8 cellular contexts compared by ENCODE assay signal in genomic region chrX:53080628-53081580, GRCh38. TPM values are rescaled to one million over a fixed set of nuclear protein-coding genes. Genes with fewer than 3 reads are reported as not detected.
A peak's percentile ranks its signal among the peaks of the same experiment; 100 is the strongest.
DNase-seq lines count a peak whose midpoint lies in the region; ATAC-seq and TF ChIP-seq lines count a peak whose summit lies in the region.

No MANE protein-coding gene starts in this region.

- H2BK120ac ChIP-seq in neuronal stem cell (ENCODE audit: low read depth, low read length), result no peak overlapping the region

- H3K4me3 ChIP-seq in CD4-positive, CD25-positive, alpha-beta regulatory T cell (ENCODE audit: low read depth, low read length), result peak overlapping the region; percentile 57
- no peak overlapping the region for H3K4me3 ChIP-seq in Panc1 (ENCODE audit: low read depth in 2 of 2, low read length in 2 of 2)
- H3K4me3 ChIP-seq in neuronal stem cell (ENCODE audit: low read length in 2 of 2), result no peak overlapping the region

- H2AK5ac ChIP-seq in neuronal stem cell (ENCODE audit: low read depth, low read length), result no peak overlapping the region

- CTCF ChIA-PET in Panc1 (lab: Charles Lee), result interaction anchor here (0.6 kb wide), 1 partner anchor 86 kb away, joined by 10 read pairs; no protein-coding TSS in a partner anchor
- CTCF ChIA-PET in GM10248 (lab: Yijun Ruan, JAX), result interaction anchor here (2.1 kb wide), 1 partner anchor 9 kb away, joined by 7 read pairs; no protein-coding TSS in a partner anchor

- H2BK15ac ChIP-seq in neuronal stem cell (ENCODE audit: low read length), result no peak overlapping the region

- peak overlapping the region; percentile 83 to 94 (median 87) for H3K4me3 Mint-ChIP-seq in CD4-positive, CD25-positive, alpha-beta regulatory T cell

- H3K4me1 Mint-ChIP-seq in CD4-positive, CD25-positive, alpha-beta regulatory T cell, result peaks cover 0 to 46% (median 26%) of the 10 kb centered on the region in 4 donors

- H3K9me3 ChIP-seq in CD4-positive, CD25-positive, alpha-beta regulatory T cell (ENCODE audit: control insufficient read depth in 2 of 2, low read length in 2 of 2), result no peaks in the 10 kb centered on the region
- no peaks in the 10 kb centered on the region for H3K9me3 ChIP-seq in Panc1 (ENCODE audit: control insufficient read depth, insufficient read depth, low read depth, low read length)
- H3K9me3 ChIP-seq in neuronal stem cell (replicated peaks in 1 of 2; ENCODE audit: control insufficient read depth in 2 of 2, insufficient read depth in 1 of 2, low read depth in 1 of 2, low read length in 2 of 2), result no peaks in the 10 kb centered on the region

- no peak overlapping the region for H4K8ac ChIP-seq in neuronal stem cell (ENCODE audit: low read depth, low read length)

- peaks cover 7% of the 10 kb centered on the region for H3K27me3 Mint-ChIP-seq in CD4-positive, CD25-positive, alpha-beta regulatory T cell

- H3K23ac ChIP-seq in neuronal stem cell (ENCODE audit: low read depth, low read length, poor library complexity), result no peak overlapping the region

- no peak overlapping the region for H4K91ac ChIP-seq in neuronal stem cell (ENCODE audit: low read depth, low read length, poor library complexity)

- H3K14ac ChIP-seq in neuronal stem cell (ENCODE audit: low read length), result no peak overlapping the region

- H2BK12ac ChIP-seq in neuronal stem cell (ENCODE audit: low read length), result no peak overlapping the region

- WGBS in neuronal stem cell (ENCODE audit: extremely low coverage in 2 of 2, insufficient read length in 2 of 2, insufficient replicate concordance in 1 of 2), 2 donors, result no CpG with 5 or more reads among the region's 17 CpGs

- DNase-seq in CD4-positive, CD25-positive, alpha-beta regulatory T cell, result peak in 2 of 3 donors; percentile 28 to 42
- DNase-seq in Panc1 (ENCODE audit: low read depth, low spot score), result no peak
- peak; percentile 26 for DNase-seq in dermis blood vessel endothelial cell
- no peak for DNase-seq in neuronal stem cell (ENCODE audit: low spot score)
- no peak for DNase-seq in NCI-H526 treated with DMSO at 0.1 percent for 48 hours (lab: John Stamatoyannopoulos, UW)
- DNase-seq in GM10248 (ENCODE audit: extremely low spot score), result no peak
- no peak for DNase-seq in KBM-7

- H3K36me3 ChIP-seq in CD4-positive, CD25-positive, alpha-beta regulatory T cell (ENCODE audit: control insufficient read depth, insufficient read depth, low read length), result peaks cover 18% of the 10 kb centered on the region
- H3K36me3 ChIP-seq in Panc1 (ENCODE audit: control insufficient read depth, insufficient read depth, low read length), result no peaks in the 10 kb centered on the region
- peaks cover 17 to 27% of the 10 kb centered on the region in 2 donors for H3K36me3 ChIP-seq in neuronal stem cell (replicated peaks in 1 of 2; ENCODE audit: control insufficient read depth in 2 of 2, insufficient read depth in 2 of 2, low read length in 2 of 2)

- no peak overlapping the region for H2BK5ac ChIP-seq in neuronal stem cell (ENCODE audit: low read length)

- no peak for ATAC-seq in CD4-positive, CD25-positive, alpha-beta regulatory T cell (ENCODE audit: low read depth in 2 of 2)
- ATAC-seq in Panc1, result no peak
- ATAC-seq in HG02678 (IDR thresholded peaks at IDR 0.05; ENCODE audit: unreplicated experiment), result no peak

- no peaks in the 10 kb centered on the region for H3K27me3 ChIP-seq in CD4-positive, CD25-positive, alpha-beta regulatory T cell (ENCODE audit: control insufficient read depth, insufficient read depth, low read length)
- H3K27me3 ChIP-seq in Panc1 (ENCODE audit: control insufficient read depth, insufficient read depth, low read length), result no peaks in the 10 kb centered on the region
- H3K27me3 ChIP-seq in neuronal stem cell (ENCODE audit: control insufficient read depth in 3 of 3, insufficient read depth in 3 of 3, low read depth in 1 of 3, low read length in 3 of 3), result no peaks in the 10 kb centered on the region

- H3K36me3 Mint-ChIP-seq in CD4-positive, CD25-positive, alpha-beta regulatory T cell, result peaks cover 18% of the 10 kb centered on the region

- BruUV-seq in Panc1 (replicated peaks; lab: Mats Ljungman, UMichigan), result no TSS peak

- no peak overlapping the region for H3K18ac ChIP-seq in neuronal stem cell (ENCODE audit: low read length)

- peaks cover 0 to 2% (median 0%) of the 10 kb centered on the region in 7 donors for H3K9me3 Mint-ChIP-seq in CD4-positive, CD25-positive, alpha-beta regulatory T cell

- no peak overlapping the region for H3K9ac ChIP-seq in neuronal stem cell (ENCODE audit: low read depth, low read length, poor library complexity)

- intact Hi-C loops in Panc1 (cut with micrococcal nuclease; ENCODE audit: unreplicated experiment), result no loop called here

- no peak overlapping the region for H3K4ac ChIP-seq in neuronal stem cell (ENCODE audit: low read length)

- peak overlapping the region; percentile 88 for H3K27ac ChIP-seq in CD4-positive, CD25-positive, alpha-beta regulatory T cell (ENCODE audit: insufficient read depth, low read length, poor library complexity, severe bottlenecking)
- H3K27ac ChIP-seq in Panc1 (ENCODE audit: low read length), result peak overlapping the region; percentile 68; the same call in 1 of the 2 replicates
- H3K27ac ChIP-seq in neuronal stem cell (replicated peaks; ENCODE audit: low read length), result peak overlapping the region; percentile 70

- peak overlapping the region; percentile 87 to 97 (median 90) for H3K27ac Mint-ChIP-seq in CD4-positive, CD25-positive, alpha-beta regulatory T cell

- POLR2A ChIA-PET in Panc1 (lab: Charles Lee) (no interaction called here), GM10248 (lab: Yijun Ruan, JAX) (interaction anchor here (0.6 kb wide), 1 partner anchor 9 kb away, joined by 5 read pairs; no protein-coding TSS in a partner anchor)

- in situ Hi-C loops in Panc1 (cut with HindIII; ENCODE audit: low pct_unique_long_range_greater_than_20kb, low sequenced_read_pairs) (no loop called here), KBM-7 (cut with MboI; ENCODE audit: low pct_unique_long_range_greater_than_20kb, low sequenced_read_pairs) (no loop called here)

- TF ChIP-seq CTCF in Panc1 (IDR thresholded peaks at IDR 0.05) (no peak), GM10248 (IDR thresholded peaks at IDR 0.05; ENCODE audit: control extremely low read depth, extremely low read depth, low read depth, missing control alignments) (no peak)

- peak overlapping the region; percentile 37 for H3K4me2 ChIP-seq in neuronal stem cell (ENCODE audit: insufficient read depth, low read length, poor library complexity, severe bottlenecking)

- H2AFZ ChIP-seq in neuronal stem cell (ENCODE audit: low read length), result no peak overlapping the region

- H3K79me1 ChIP-seq in neuronal stem cell (ENCODE audit: low read depth, low read length), result peaks cover 6% of the 10 kb centered on the region

- peaks cover 14% of the 10 kb centered on the region for H3K4me1 ChIP-seq in CD4-positive, CD25-positive, alpha-beta regulatory T cell (ENCODE audit: control insufficient read depth, insufficient read depth, low read length, poor library complexity, severe bottlenecking)
- H3K4me1 ChIP-seq in Panc1 (ENCODE audit: control insufficient read depth, insufficient read depth, low read length) (no peaks in the 10 kb centered on the region; the same call in none of the 2 replicates), neuronal stem cell (ENCODE audit: control insufficient read depth in 2 of 2, insufficient read depth in 1 of 2, low read depth in 1 of 2, low read length in 2 of 2) (peaks cover 4 to 5% of the 10 kb centered on the region in 2 donors)

RNA-seq across cellular contexts. Expression of gene TSPYL2, which starts 1.3 kb away (rescaled TPM):
- 333 TPM for total RNA-seq in CD4-positive, CD25-positive, alpha-beta regulatory T cell
- 10 to 100 TPM; 10.1 to 15.6 (median 13.7) TPM for polyA plus RNA-seq in CD4-positive, CD25-positive, alpha-beta regulatory T cell
- total RNA-seq in Panc1 (2021; ENCODE audit: unreplicated experiment) (25.0 TPM), dermis blood vessel endothelial cell (5.6 and 11.1 TPM in 2 replicates)
- polyA plus RNA-seq in Panc1 (2012; ENCODE audit: insufficient read length), result 22.7 TPM
- polyA plus RNA-seq in neuronal stem cell (2013, experiment 1 of 2), result 22.9 TPM
- 22.2 TPM for polyA plus RNA-seq in neuronal stem cell (2013, experiment 2 of 2)

RNA-seq across cellular contexts. Expression of gene KANTR, which starts 13.0 kb away (rescaled TPM):
- total RNA-seq in CD4-positive, CD25-positive, alpha-beta regulatory T cell, result 14.1 TPM
- 1 to 10 TPM in 3 of 4 donors, under 1 TPM in 1; 0.81 to 2.2 (median 1.6) TPM for polyA plus RNA-seq in CD4-positive, CD25-positive, alpha-beta regulatory T cell
- total RNA-seq in Panc1 (2021; ENCODE audit: unreplicated experiment) (6.8 TPM), dermis blood vessel endothelial cell (7.6 and 8.5 TPM in 2 replicates)
- polyA plus RNA-seq in Panc1 (2012; ENCODE audit: insufficient read length), result 3.2 TPM
- 6.1 TPM for polyA plus RNA-seq in neuronal stem cell (2013, experiment 1 of 2)
- 6.7 TPM for polyA plus RNA-seq in neuronal stem cell (2013, experiment 2 of 2)

RNA-seq across cellular contexts. Expression of gene GPR173, which starts 32.3 kb away (rescaled TPM):
- not detected for total RNA-seq in CD4-positive, CD25-positive, alpha-beta regulatory T cell
- not detected for polyA plus RNA-seq in CD4-positive, CD25-positive, alpha-beta regulatory T cell
- total RNA-seq in Panc1 (2021; ENCODE audit: unreplicated experiment), result 0.13 TPM
- polyA plus RNA-seq in Panc1 (2012; ENCODE audit: insufficient read length), result 0.08 TPM
- total RNA-seq in dermis blood vessel endothelial cell, result 1.7 and 2.5 TPM in 2 replicates
- 14.0 TPM for polyA plus RNA-seq in neuronal stem cell (2013, experiment 1 of 2)
- 14.6 TPM for polyA plus RNA-seq in neuronal stem cell (2013, experiment 2 of 2)

Comparison
In these comparisons a context has a peak if more than half of its experiments do, and no peak if none do; other contexts are left out.
1. DNase-seq: peak in CD4-positive, CD25-positive, alpha-beta regulatory T cell (2 of 3) and dermis blood vessel endothelial cell (single experiment); none in Panc1 (single experiment), neuronal stem cell (single experiment), NCI-H526 treated with DMSO at 0.1 percent for 48 hours (single experiment), GM10248 (single experiment) and KBM-7 (single experiment).
2. RNA of gene TSPYL2, which starts 1.3 kb away (total RNA-seq): 333 TPM in CD4-positive, CD25-positive, alpha-beta regulatory T cell (single experiment); 25.0 TPM in Panc1 (single experiment) and 5.6 to 11.1 TPM in dermis blood vessel endothelial cell; every median in the first group is over 10 times any median in the second.
3. Peak in every context shown above with its lines, with median percentiles within 50 percentile points of each other: H3K27ac ChIP-seq.